In genomic region chr5:114097570-114097969, GRCh38 we compare ENCODE assay signal across 18 cellular contexts.
"Had no signal": no experiment of that assay in that cellular context is flagged by ENCODE, and none has a peak within 500 bp of the region (broad histone marks: within the 10 kb centered on the region; RNA-seq: fewer than 3 reads in every experiment).

No MANE protein-coding gene starts in this region.

- DNase-seq: activated CD4-positive, alpha-beta memory T cell treated with anti-CD3 and anti-CD28 coated beads, Interleukin-2, amount 10 ng/mL, durations not matched to agents 7 days and 5 days; activated CD4-positive, alpha-beta T cell treated with anti-CD3 and anti-CD28 coated beads for 4 hours; activated gamma-delta T cell; activated T-cell treated with anti-CD3 and anti-CD28 coated beads, Interleukin-2, amount 50 U/mL, for 4 hours; colonic mucosa; foreskin melanocyte; head of caudate nucleus; mammary epithelial cell; mucosa of descending colon; naive thymus-derived CD4-positive, alpha-beta T cell; pancreas; stimulated activated CD4-positive, alpha-beta T cell treated with anti-CD3 and anti-CD28 coated beads, Interleukin-1b, Interleukin-23, amount 100 ng/mL, for 48 hours; stomach; upper lobe of right lung; WERI-Rb-1 had no signal

- H3K4me3 ChIP-seq: colonic mucosa, mucosa of descending colon, pancreas, stomach, thoracic aorta, upper lobe of right lung had no signal

- H3K4me1 ChIP-seq: colonic mucosa, pancreas, stomach, upper lobe of right lung had no signal

- H3K27ac Mint-ChIP-seq: activated CD4-positive, alpha-beta memory T cell treated with anti-CD3 and anti-CD28 coated beads, Interleukin-2, amount 10 ng/mL, durations not matched to agents 7 days and 5 days; activated naive CD4-positive, alpha-beta T cell treated with anti-CD3 and anti-CD28 coated beads, Interleukin-2, amount 50 U/mL, for 72 hours; naive thymus-derived CD4-positive, alpha-beta T cell had no signal

- H3K27me3 ChIP-seq: colonic mucosa, pancreas, stomach, upper lobe of right lung had no signal

- H3K4me3 Mint-ChIP-seq: activated CD4-positive, alpha-beta memory T cell treated with anti-CD3 and anti-CD28 coated beads, Interleukin-2, amount 10 ng/mL, durations not matched to agents 7 days and 5 days; activated T-cell treated with anti-CD3 and anti-CD28 coated beads, Interleukin-2, amount 50 U/mL, for 4 hours; naive thymus-derived CD4-positive, alpha-beta T cell had no signal

- ATAC-seq: activated naive CD4-positive, alpha-beta T cell treated with anti-CD3 and anti-CD28 coated beads, Interleukin-2, amount 50 U/mL, for 72 hours; activated T-cell treated with anti-CD3 and anti-CD28 coated beads, Interleukin-2, amount 50 U/mL, for 4 hours; left lobe of liver; mucosa of descending colon; naive thymus-derived CD4-positive, alpha-beta T cell; upper lobe of right lung had no signal

- H3K36me3 ChIP-seq: colonic mucosa, pancreas, stomach, thoracic aorta, upper lobe of right lung, WERI-Rb-1 had no signal

- H3K27ac ChIP-seq: colonic mucosa, pancreas, stomach, thoracic aorta, upper lobe of right lung, WERI-Rb-1 had no signal

- H3K4me1 Mint-ChIP-seq: activated CD4-positive, alpha-beta memory T cell treated with anti-CD3 and anti-CD28 coated beads, Interleukin-2, amount 10 ng/mL, durations not matched to agents 7 days and 5 days; naive thymus-derived CD4-positive, alpha-beta T cell had no signal

- H3K27me3 Mint-ChIP-seq: activated CD4-positive, alpha-beta memory T cell treated with anti-CD3 and anti-CD28 coated beads, Interleukin-2, amount 10 ng/mL, durations not matched to agents 7 days and 5 days; naive thymus-derived CD4-positive, alpha-beta T cell had no signal

- H3K9me3 ChIP-seq: colonic mucosa, pancreas, thoracic aorta, upper lobe of right lung had no signal
